29 cellular contexts compared by ENCODE assay signal in the genomic region with DNA sequence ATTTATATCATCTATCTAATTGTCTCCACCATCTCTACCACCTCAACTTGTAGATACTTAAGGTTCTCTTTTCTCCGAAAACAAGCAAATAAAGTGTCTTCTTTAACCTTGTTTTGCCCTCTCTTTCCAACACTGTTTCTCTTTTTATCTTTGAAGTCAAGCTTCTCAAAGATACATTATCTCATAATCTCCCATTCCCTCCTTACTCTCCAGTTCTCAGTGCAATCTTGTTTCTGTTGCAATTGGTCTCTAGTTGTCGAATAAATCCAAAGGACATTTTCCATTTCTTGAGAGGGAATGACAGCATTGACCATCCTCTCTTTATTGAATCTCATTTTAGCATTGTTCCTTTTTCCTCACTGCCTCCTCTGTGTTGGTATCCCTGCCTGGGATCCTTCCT.
"Had no signal": no experiment of that assay in that cellular context is flagged by ENCODE, and none has a peak within 500 bp of the region (broad histone marks: within the 10 kb centered on the region; RNA-seq: fewer than 3 reads in every experiment).

No MANE protein-coding gene starts in this region.

- H3K27me3 Mint-ChIP-seq: stimulated activated memory B cell treated with anti-CD40 and anti-IgM and Interleukin-4, amounts not matched to agents 10 μg/mL and 1 μg/mL and 100 μg/mL, for 72 hours; stimulated activated naive B cell treated with anti-CD40 and anti-IgM and Interleukin-4, amounts not matched to agents 10 μg/mL and 1 μg/mL and 100 μg/mL, for 72 hours; stimulated activated naive CD8-positive, alpha-beta T cell treated with anti-CD3 and anti-CD28 coated beads, Interleukin-15, amount 100 ng/mL, for 72 hours; stimulated activated naive CD8-positive, alpha-beta T cell treated with anti-CD3 and anti-CD28 coated beads, Interleukin-15, Interleukin-2, amounts not matched to agents 100 ng/mL and 50 ng/mL, for 24 hours had no signal

- H3K27ac Mint-ChIP-seq: stimulated activated effector memory CD8-positive, alpha-beta T cell treated with anti-CD3 and anti-CD28 coated beads, Interleukin-12 subunit alpha, Interleukin-12 subunit beta, amount 100 ng/mL, for 72 hours; stimulated activated memory B cell treated with anti-CD40 and anti-IgM and Interleukin-4, amounts not matched to agents 10 μg/mL and 1 μg/mL and 100 μg/mL, for 72 hours; stimulated activated naive B cell treated with anti-CD40 and anti-IgM and Interleukin-4, amounts not matched to agents 10 μg/mL and 1 μg/mL and 100 μg/mL, for 72 hours; stimulated activated naive CD8-positive, alpha-beta T cell treated with anti-CD3 and anti-CD28 coated beads, Interleukin-15, Interleukin-2, amounts not matched to agents 100 ng/mL and 50 ng/mL, for 24 hours; type B pancreatic cell had no signal

- ATAC-seq: stimulated activated effector memory CD8-positive, alpha-beta T cell treated with anti-CD3 and anti-CD28 coated beads, Interleukin-12 subunit alpha, Interleukin-12 subunit beta, amount 100 ng/mL, for 72 hours; stimulated activated memory B cell treated with anti-CD40 and anti-IgM and Interleukin-4, amounts not matched to agents 10 μg/mL and 1 μg/mL and 100 μg/mL, for 72 hours; stimulated activated naive B cell treated with anti-CD40 and anti-IgM and Interleukin-4, amounts not matched to agents 10 μg/mL and 1 μg/mL and 100 μg/mL, for 72 hours; stimulated activated naive CD8-positive, alpha-beta T cell treated with anti-CD3 and anti-CD28 coated beads, Interleukin-15, amount 100 ng/mL, for 72 hours; stimulated activated naive CD8-positive, alpha-beta T cell treated with anti-CD3 and anti-CD28 coated beads, Interleukin-15, Interleukin-2, amounts not matched to agents 100 U/mL and 50 U/mL, for 24 hours; upper lobe of right lung had no signal

- H3K4me3 ChIP-seq: stomach, suprapubic skin, testis, thoracic aorta, thyroid gland, tibial artery, tibial nerve, transverse colon, upper lobe of left lung, upper lobe of right lung, uterus, vagina had no signal

- H3K9me3 ChIP-seq: stomach, suprapubic skin, testis, thoracic aorta, thyroid gland, tibial artery, tibial nerve, transverse colon, upper lobe of left lung, upper lobe of right lung, uterus, vagina had no signal

- H3K27me3 ChIP-seq: stomach, suprapubic skin, testis, thyroid gland, tibial artery, tibial nerve, transverse colon, upper lobe of left lung, upper lobe of right lung, uterus, vagina had no signal

- H3K4me1 Mint-ChIP-seq: stimulated activated effector memory CD8-positive, alpha-beta T cell treated with anti-CD3 and anti-CD28 coated beads, Interleukin-12 subunit alpha, Interleukin-12 subunit beta, amount 100 ng/mL, for 72 hours; stimulated activated naive CD8-positive, alpha-beta T cell treated with anti-CD3 and anti-CD28 coated beads, Interleukin-15, amount 100 ng/mL, for 72 hours had no signal

- H3K36me3 ChIP-seq: suprapubic skin, thoracic aorta, thyroid gland, tibial artery, transverse colon, upper lobe of left lung, upper lobe of right lung, uterus, vagina had no signal

- DNase-seq: stimulated activated CD4-positive, alpha-beta T cell treated with anti-CD3 and anti-CD28 coated beads, Interleukin-2, amount 100 ng/mL, for 48 hours; stimulated activated CD4-positive, alpha-beta T cell treated with anti-CD3 and anti-CD28 coated beads, Interleukin-4, amount 100 ng/mL, for 1 hour; stimulated activated CD4-positive, alpha-beta T cell treated with anti-CD3 and anti-CD28 coated beads, Interleukin-4, amount 100 ng/mL, for 24 hours; stimulated activated CD4-positive, alpha-beta T cell treated with anti-CD3 and anti-CD28 coated beads, Interleukin-4, amount 100 ng/mL, for 4 hours; stimulated activated CD8-positive, alpha-beta memory T cell treated with anti-CD3 and anti-CD28 coated beads, Interleukin-4, amount 100 ng/mL, for 48 hours; stimulated activated naive B cell treated with anti-CD40 and anti-IgM and Interleukin-4, amounts not matched to agents 10 μg/mL and 1 μg/mL and 100 μg/mL, for 72 hours; stimulated activated naive CD4-positive, alpha-beta T cell; stimulated activated naive CD4-positive, alpha-beta T cell treated with Interleukin-2 at 50 U/mL for 16 hours; stimulated activated naive CD8-positive, alpha-beta T cell treated with anti-CD3 and anti-CD28 coated beads, Interleukin-15, amount 100 ng/mL, for 72 hours; stimulated activated naive CD8-positive, alpha-beta T cell treated with anti-CD3 and anti-CD28 coated beads, Interleukin-15, Interleukin-2, amounts not matched to agents 100 U/mL and 50 U/mL, for 24 hours; stomach; substantia nigra; testis; thyroid gland; tibial artery; transverse colon; trophoblast cell; upper lobe of left lung; upper lobe of right lung; uterus had no signal

- FAIRE-seq: urothelium cell line had no signal

- H3K4me3 Mint-ChIP-seq: stimulated activated effector memory CD8-positive, alpha-beta T cell treated with anti-CD3 and anti-CD28 coated beads, Interleukin-12 subunit alpha, Interleukin-12 subunit beta, amount 100 ng/mL, for 72 hours; stimulated activated memory B cell treated with anti-CD40 and anti-IgM and Interleukin-4, amounts not matched to agents 10 μg/mL and 1 μg/mL and 100 μg/mL, for 72 hours; stimulated activated naive B cell treated with anti-CD40 and anti-IgM and Interleukin-4, amounts not matched to agents 10 μg/mL and 1 μg/mL and 100 μg/mL, for 72 hours; stimulated activated naive CD8-positive, alpha-beta T cell treated with anti-CD3 and anti-CD28 coated beads, Interleukin-15, amount 100 ng/mL, for 72 hours; stimulated activated naive CD8-positive, alpha-beta T cell treated with anti-CD3 and anti-CD28 coated beads, Interleukin-15, Interleukin-2, amounts not matched to agents 100 ng/mL and 50 ng/mL, for 24 hours; type B pancreatic cell had no signal

- H3K27ac ChIP-seq: stomach, suprapubic skin, testis, thoracic aorta, thyroid gland, tibial artery, tibial nerve, transverse colon, upper lobe of left lung, upper lobe of right lung, uterus, vagina had no signal

- H3K36me3 Mint-ChIP-seq: stimulated activated effector memory CD8-positive, alpha-beta T cell treated with anti-CD3 and anti-CD28 coated beads, Interleukin-12 subunit alpha, Interleukin-12 subunit beta, amount 100 ng/mL, for 72 hours; stimulated activated memory B cell treated with anti-CD40 and anti-IgM and Interleukin-4, amounts not matched to agents 10 μg/mL and 1 μg/mL and 100 μg/mL, for 72 hours; stimulated activated naive B cell treated with anti-CD40 and anti-IgM and Interleukin-4, amounts not matched to agents 10 μg/mL and 1 μg/mL and 100 μg/mL, for 72 hours had no signal

- H3K4me1 ChIP-seq: stomach, testis, thyroid gland, tibial nerve, transverse colon, upper lobe of left lung, upper lobe of right lung, uterus had no signal

- H3K9me3 Mint-ChIP-seq: stimulated activated memory B cell treated with anti-CD40 and anti-IgM and Interleukin-4, amounts not matched to agents 10 μg/mL and 1 μg/mL and 100 μg/mL, for 72 hours; stimulated activated naive B cell treated with anti-CD40 and anti-IgM and Interleukin-4, amounts not matched to agents 10 μg/mL and 1 μg/mL and 100 μg/mL, for 72 hours; type B pancreatic cell had no signal
